In the genomic region with DNA sequence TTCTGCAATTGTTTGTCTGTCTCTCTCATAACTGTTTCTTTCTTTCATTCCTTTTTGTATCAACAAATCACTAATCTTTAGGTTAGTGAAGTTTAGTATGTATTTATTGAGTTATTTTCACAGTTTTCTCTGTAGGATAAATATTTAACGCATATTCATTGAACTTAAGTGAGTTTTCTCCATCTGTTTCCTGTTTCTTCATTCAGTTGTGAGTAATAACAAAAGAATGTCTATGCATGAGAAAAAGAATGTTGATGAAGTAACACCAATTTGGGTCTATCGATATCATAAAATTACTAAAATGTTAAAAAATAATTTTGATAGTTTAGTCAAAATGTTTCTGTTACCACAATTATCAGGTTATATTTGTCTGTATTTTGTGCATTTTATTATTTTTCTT, we compare ENCODE assay signal across 19 cellular contexts.
A peak's percentile ranks its signal among the peaks of the same experiment; 100 is the strongest.
DNase-seq lines count a peak whose midpoint lies in the region; ATAC-seq and TF ChIP-seq lines count a peak whose summit lies in the region.
"Had no signal": no experiment of that assay in that cellular context is flagged by ENCODE, and none has a peak within 500 bp of the region (broad histone marks: within the 10 kb centered on the region; RNA-seq: fewer than 3 reads in every experiment).

No MANE protein-coding gene starts in this region.

- H3K27me3 ChIP-seq in HUES6 (ENCODE audit: control insufficient read depth, insufficient read depth, low read length) (no peaks in the 10 kb centered on the region), Peyer's patch (no peaks in the 10 kb centered on the region), uterus (no peaks in the 10 kb centered on the region)
- H3K27me3 ChIP-seq: left lung, sigmoid colon, vagina had no signal

- TF ChIP-seq CTCF in AG10803 (conservative IDR thresholded peaks at IDR 0.05; ENCODE audit: low read length) (no peak), cardiac fibroblast (IDR thresholded peaks at IDR 0.05; ENCODE audit: low read depth, low read length) (no peak), Peyer's patch (IDR thresholded peaks at IDR 0.05) (no peak), uterus (IDR thresholded peaks at IDR 0.05) (no peak)

- H3K9me3 ChIP-seq in HUES6 (ENCODE audit: control insufficient read depth, insufficient read depth, low read depth, low read length) = no peaks in the 10 kb centered on the region
- no peaks in the 10 kb centered on the region for H3K9me3 ChIP-seq in Peyer's patch
- no peaks in the 10 kb centered on the region for H3K9me3 ChIP-seq in uterus
- H3K9me3 ChIP-seq: left lung, sigmoid colon, vagina had no signal

- peaks cover 4% of the 10 kb centered on the region; the same call in 1 of the 2 replicates for H3K4me1 ChIP-seq in HUES6 (ENCODE audit: control insufficient read depth, insufficient read depth, low read length)
- H3K4me1 ChIP-seq in Peyer's patch = no peaks in the 10 kb centered on the region
- H3K4me1 ChIP-seq in uterus = no peaks in the 10 kb centered on the region
- H3K4me1 ChIP-seq: left lung, sigmoid colon, vagina had no signal

- H3K4me3 ChIP-seq in AG10803 (ENCODE audit: low read length) (no peak overlapping the region), HUES6 (ENCODE audit: low read depth, low read length) (no peak overlapping the region), cardiac fibroblast (replicated peaks in 1 of 2; ENCODE audit: low read depth in 2 of 2, low read length in 2 of 2) (no peak overlapping the region), Peyer's patch (no peak overlapping the region), uterus (no peak overlapping the region)
- H3K4me3 ChIP-seq: left lung, sigmoid colon, vagina had no signal

- intact Hi-C loops in uterus (cut with DNase I; ENCODE audit: low total_unique reads) = no loop called here

- H3K36me3 ChIP-seq in HUES6 (ENCODE audit: control insufficient read depth, insufficient read depth, low read length) (no peaks in the 10 kb centered on the region), Peyer's patch (no peaks in the 10 kb centered on the region), uterus (no peaks in the 10 kb centered on the region)
- H3K36me3 ChIP-seq: left lung, sigmoid colon, vagina had no signal

- H3K27ac ChIP-seq in HUES6 (ENCODE audit: low read depth, low read length) (peak overlapping the region; percentile 7), Peyer's patch (no peak overlapping the region), uterus (no peak overlapping the region)
- H3K27ac ChIP-seq: KMS-11, left lung, sigmoid colon, vagina had no signal

- TF ChIP-seq POLR2A in Peyer's patch (IDR thresholded peaks at IDR 0.05) = no peak
- no peak for TF ChIP-seq POLR2A in uterus (IDR thresholded peaks at IDR 0.05)

- no peak for ATAC-seq in HG03135 (IDR thresholded peaks at IDR 0.05; ENCODE audit: unreplicated experiment)
- ATAC-seq: left lung; stimulated activated naive CD8-positive, alpha-beta T cell treated with anti-CD3 and anti-CD28 coated beads, Interleukin-15, amount 100 ng/mL, for 72 hours; T-cell had no signal

- no peak overlapping the region for H3K9ac ChIP-seq in HUES6 (ENCODE audit: low read length)
- H3K9ac ChIP-seq: KMS-11 had no signal

- DNase-seq in AG10803 (ENCODE audit: low read depth) (peak; percentile 25), cardiac fibroblast (ENCODE audit: low read depth in 2 of 2) (peak; percentile 37 to 72), kidney glomerular epithelial cell (lab: John Stamatoyannopoulos, UW) (peak; percentile 32), Peyer's patch (no peak), iPS-NIHi11 (ENCODE audit: low spot score) (no peak), uterus (no peak)
- DNase-seq: activated B cell treated with CpG ODN at 0.5 μM for 24 hours; activated naive CD4-positive, alpha-beta T cell treated with anti-CD3 and anti-CD28 coated beads for 36 hours; central memory CD4-positive, alpha-beta T cell; left lung; NCI-H1436 treated with DMSO at 0.1 percent for 48 hours; NCI-H446 treated with DMSO at 0.1 percent for 48 hours; sigmoid colon; stimulated activated naive CD8-positive, alpha-beta T cell treated with anti-CD3 and anti-CD28 coated beads, Interleukin-15, amount 100 ng/mL, for 72 hours; T-cell had no signal

Comparison
In these comparisons a context has a peak if more than half of its experiments do, and no peak if none do; other contexts are left out.
1. DNase-seq: peak in AG10803 (single experiment), cardiac fibroblast (2 of 2) and kidney glomerular epithelial cell (single experiment); none in Peyer's patch (0 of 3), iPS-NIHi11 (single experiment) and uterus (0 of 2).